8 cellular contexts compared by ENCODE assay signal in the genomic region with DNA sequence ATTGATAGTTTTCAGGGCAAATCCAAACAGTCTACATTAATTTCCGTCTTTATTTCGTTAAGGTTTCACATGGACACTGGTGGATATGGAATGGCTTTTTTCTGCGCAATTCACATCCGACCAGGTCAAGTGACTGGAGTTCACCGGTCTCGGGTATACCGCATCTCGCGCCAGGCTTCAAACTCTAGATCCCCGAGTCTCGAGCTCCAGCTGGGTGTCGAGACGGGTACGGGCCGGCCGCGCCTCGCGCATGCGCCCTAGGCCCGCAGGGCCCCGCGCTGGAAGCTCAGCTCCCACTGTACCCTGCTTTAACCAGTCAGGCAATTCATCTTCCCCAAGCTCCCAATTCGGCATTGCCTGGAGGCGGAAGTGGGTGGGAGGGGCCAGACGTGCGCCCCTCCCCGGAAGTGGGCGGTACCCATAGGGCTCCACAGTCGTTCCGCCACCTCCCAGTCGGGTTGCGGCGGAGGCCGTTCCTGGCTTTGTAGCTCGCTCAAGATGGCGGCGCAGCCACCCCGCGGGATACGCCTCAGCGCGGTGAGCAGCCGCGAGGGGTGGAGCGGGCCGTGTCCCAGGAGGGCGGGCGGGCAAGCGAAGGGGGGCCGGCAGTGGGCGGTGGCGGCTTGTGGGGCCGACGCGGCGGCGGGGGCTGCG. TPM values are rescaled to one million over a fixed set of nuclear protein-coding genes. Genes with fewer than 3 reads are reported as not detected.
DNase-seq lines count a peak whose midpoint lies in the region; ATAC-seq and TF ChIP-seq lines count a peak whose summit lies in the region.

A gene with protein sequence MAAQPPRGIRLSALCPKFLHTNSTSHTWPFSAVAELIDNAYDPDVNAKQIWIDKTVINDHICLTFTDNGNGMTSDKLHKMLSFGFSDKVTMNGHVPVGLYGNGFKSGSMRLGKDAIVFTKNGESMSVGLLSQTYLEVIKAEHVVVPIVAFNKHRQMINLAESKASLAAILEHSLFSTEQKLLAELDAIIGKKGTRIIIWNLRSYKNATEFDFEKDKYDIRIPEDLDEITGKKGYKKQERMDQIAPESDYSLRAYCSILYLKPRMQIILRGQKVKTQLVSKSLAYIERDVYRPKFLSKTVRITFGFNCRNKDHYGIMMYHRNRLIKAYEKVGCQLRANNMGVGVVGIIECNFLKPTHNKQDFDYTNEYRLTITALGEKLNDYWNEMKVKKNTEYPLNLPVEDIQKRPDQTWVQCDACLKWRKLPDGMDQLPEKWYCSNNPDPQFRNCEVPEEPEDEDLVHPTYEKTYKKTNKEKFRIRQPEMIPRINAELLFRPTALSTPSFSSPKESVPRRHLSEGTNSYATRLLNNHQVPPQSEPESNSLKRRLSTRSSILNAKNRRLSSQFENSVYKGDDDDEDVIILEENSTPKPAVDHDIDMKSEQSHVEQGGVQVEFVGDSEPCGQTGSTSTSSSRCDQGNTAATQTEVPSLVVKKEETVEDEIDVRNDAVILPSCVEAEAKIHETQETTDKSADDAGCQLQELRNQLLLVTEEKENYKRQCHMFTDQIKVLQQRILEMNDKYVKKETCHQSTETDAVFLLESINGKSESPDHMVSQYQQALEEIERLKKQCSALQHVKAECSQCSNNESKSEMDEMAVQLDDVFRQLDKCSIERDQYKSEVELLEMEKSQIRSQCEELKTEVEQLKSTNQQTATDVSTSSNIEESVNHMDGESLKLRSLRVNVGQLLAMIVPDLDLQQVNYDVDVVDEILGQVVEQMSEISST (plus strand): TSS at position 431 of the 654 bp plus-strand sequence. CDS start 68 bp downstream, at position 499.

- peak within 1 kb of the TSS; percentile 91 for H3K27ac ChIP-seq in BLaER1
- H3K27ac ChIP-seq in colonic mucosa: peak within 1 kb of the TSS; percentile 99

- DNase-seq in NCI-H526 treated with DMSO at 0.1 percent for 48 hours (lab: John Stamatoyannopoulos, UW): peak; percentile 99
- DNase-seq in activated CD4-positive, alpha-beta T cell treated with anti-CD3 and anti-CD28 coated beads, Interleukin-2, amount 10 ng/mL, durations not matched to agents 24 days and 14 days: peak; percentile 99
- DNase-seq in colonic mucosa: peak; percentile 98
- peak; percentile 99 for DNase-seq in kidney tubule cell (ENCODE audit: low spot score)
- DNase-seq in stimulated activated CD4-positive, alpha-beta T cell treated with anti-CD3 and anti-CD28 coated beads, Interleukin-1b, Interleukin-23, amount 100 ng/mL, for 24 hours (ENCODE audit: low read depth in 4 of 4, low spot score in 1 of 4): peak; percentile 96 to 98 (median 97)

- H3K36me3 ChIP-seq in BLaER1 (peaks cover 14% of the 10 kb centered on the region), colonic mucosa (no peaks in the 10 kb centered on the region)

- no peaks in the 10 kb centered on the region for H3K9me3 Mint-ChIP-seq in activated CD4-positive, alpha-beta T cell treated with anti-CD3 and anti-CD28 coated beads, Interleukin-2, amount 10 ng/mL, durations not matched to agents 24 days and 14 days

- peaks cover 20% of the 10 kb centered on the region for H3K36me3 Mint-ChIP-seq in activated CD4-positive, alpha-beta T cell treated with anti-CD3 and anti-CD28 coated beads, Interleukin-2, amount 10 ng/mL, durations not matched to agents 24 days and 14 days (ENCODE audit: low read depth)

- peaks cover 20% of the 10 kb centered on the region; the same call in 1 of the 2 replicates for H4K20me1 ChIP-seq in BLaER1

- H3K9ac ChIP-seq in BLaER1 (peak within 1 kb of the TSS; percentile 92), colonic mucosa (ENCODE audit: low read depth in 2 of 2, low read length in 2 of 2) (peak within 1 kb of the TSS; percentile 67 to 86)

- H3K4me3 ChIP-seq in BLaER1 (peak within 1 kb of the TSS; percentile 86), colonic mucosa (peak within 1 kb of the TSS; percentile 86)

- peaks cover 24% of the 10 kb centered on the region for H3K4me1 Mint-ChIP-seq in activated CD4-positive, alpha-beta T cell treated with anti-CD3 and anti-CD28 coated beads, Interleukin-2, amount 10 ng/mL, durations not matched to agents 24 days and 14 days

- intact Hi-C loops in activated CD4-positive, alpha-beta T cell treated with anti-CD3 and anti-CD28 coated beads, Interleukin-2, amount 10 ng/mL, durations not matched to agents 24 days and 14 days (cut with micrococcal nuclease): loop anchor here (1.0 to 10.0 kb wide), 8 partner anchors 10 to 935 kb away; a partner anchor contains a TSS
- intact Hi-C loops in colonic mucosa (cut with DNase I): no loop called here

- H3K27ac Mint-ChIP-seq in activated CD4-positive, alpha-beta T cell treated with anti-CD3 and anti-CD28 coated beads, Interleukin-2, amount 10 ng/mL, durations not matched to agents 24 days and 14 days: peak within 1 kb of the TSS; percentile 98

- ATAC-seq in GM19324 (IDR thresholded peaks at IDR 0.05; ENCODE audit: low FRiP score, unreplicated experiment) (peak; percentile 93), HG03469 (IDR thresholded peaks at IDR 0.05; ENCODE audit: unreplicated experiment) (peak; percentile 80)

- peak within 1 kb of the TSS; percentile 72 for H3K4me2 ChIP-seq in BLaER1

- H3K4me3 Mint-ChIP-seq in activated CD4-positive, alpha-beta T cell treated with anti-CD3 and anti-CD28 coated beads, Interleukin-2, amount 10 ng/mL, durations not matched to agents 24 days and 14 days: peak within 1 kb of the TSS; percentile 87

- no peaks in the 10 kb centered on the region for H3K27me3 Mint-ChIP-seq in activated CD4-positive, alpha-beta T cell treated with anti-CD3 and anti-CD28 coated beads, Interleukin-2, amount 10 ng/mL, durations not matched to agents 24 days and 14 days

- no peaks in the 10 kb centered on the region for H3K27me3 ChIP-seq in BLaER1
- no peaks in the 10 kb centered on the region for H3K27me3 ChIP-seq in colonic mucosa

- H3K4me1 ChIP-seq in BLaER1 (peaks cover 36% of the 10 kb centered on the region), colonic mucosa (no peaks in the 10 kb centered on the region)

- H3K9me3 ChIP-seq in BLaER1 (no peaks in the 10 kb centered on the region), colonic mucosa (no peaks in the 10 kb centered on the region)

- no peak for TF ChIP-seq CTCF in colonic mucosa (IDR thresholded peaks at IDR 0.05)

RNA-seq across cellular contexts. Expression of the gene that starts here (rescaled TPM):
- 24.8 and 24.9 TPM in 2 replicates for total RNA-seq in activated CD4-positive, alpha-beta T cell treated with anti-CD3 and anti-CD28 coated beads, Interleukin-2, amount 10 ng/mL, durations not matched to agents 24 days and 14 days
- 10 to 100 TPM; 18.5 to 28.9 TPM for total RNA-seq in colonic mucosa

Comparison
In these comparisons a context has a peak if more than half of its experiments do, and no peak if none do; other contexts are left out.
1. Peak in every context shown above with its lines: DNase-seq, ATAC-seq, H3K4me3 ChIP-seq and H3K27ac ChIP-seq.